ENCODE assay signal across 1 cellular context in the genomic region with DNA sequence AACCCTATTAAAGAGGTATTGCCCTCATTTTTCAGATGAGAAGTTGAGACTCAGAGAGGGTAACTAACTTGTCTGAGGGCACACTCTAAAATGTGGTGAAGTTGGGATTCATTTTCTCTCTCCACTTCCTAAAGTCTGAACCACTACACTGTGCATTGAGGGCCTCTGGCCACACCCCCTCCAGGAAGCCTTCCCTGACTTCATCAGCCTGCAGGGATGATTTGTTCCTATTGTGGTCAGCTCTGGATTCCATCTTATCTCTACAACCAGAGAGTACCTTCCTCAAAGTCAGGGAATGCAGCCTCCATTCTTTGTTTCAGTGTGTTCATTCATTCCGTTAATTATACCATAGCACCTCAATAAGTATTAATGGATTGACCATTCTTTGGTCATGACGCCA.
TF ChIP-seq lines count a peak whose summit lies in the region.

No MANE protein-coding gene starts in this region.

TF ChIP-seq in K562, 482 proteins besides CTCF, POLR2A, EP300 and RAD21 (continued from another document):
- TF ChIP-seq, protein P1, sequence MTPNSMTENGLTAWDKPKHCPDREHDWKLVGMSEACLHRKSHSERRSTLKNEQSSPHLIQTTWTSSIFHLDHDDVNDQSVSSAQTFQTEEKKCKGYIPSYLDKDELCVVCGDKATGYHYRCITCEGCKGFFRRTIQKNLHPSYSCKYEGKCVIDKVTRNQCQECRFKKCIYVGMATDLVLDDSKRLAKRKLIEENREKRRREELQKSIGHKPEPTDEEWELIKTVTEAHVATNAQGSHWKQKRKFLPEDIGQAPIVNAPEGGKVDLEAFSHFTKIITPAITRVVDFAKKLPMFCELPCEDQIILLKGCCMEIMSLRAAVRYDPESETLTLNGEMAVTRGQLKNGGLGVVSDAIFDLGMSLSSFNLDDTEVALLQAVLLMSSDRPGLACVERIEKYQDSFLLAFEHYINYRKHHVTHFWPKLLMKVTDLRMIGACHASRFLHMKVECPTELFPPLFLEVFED (CRISPR knock-in tag; conservative IDR thresholded peaks at IDR 0.05), result no peak
- TF ChIP-seq ZNF436 (CRISPR knock-in tag; IDR thresholded peaks at IDR 0.05) (peak; percentile 65; the same call in 1 of the 2 replicates), RBM25 (IDR thresholded peaks at IDR 0.05; ENCODE audit: low read depth, low read length, severe bottlenecking) (peak; percentile 67), COPS2 (conservative IDR thresholded peaks at IDR 0.05) (no peak), STAT5B (CRISPR knock-in tag; IDR thresholded peaks at IDR 0.05) (no peak), FOXK1 (CRISPR knock-in tag; IDR thresholded peaks at IDR 0.05; ENCODE audit: borderline replicate concordance) (no peak)
- TF ChIP-seq, protein P2, sequence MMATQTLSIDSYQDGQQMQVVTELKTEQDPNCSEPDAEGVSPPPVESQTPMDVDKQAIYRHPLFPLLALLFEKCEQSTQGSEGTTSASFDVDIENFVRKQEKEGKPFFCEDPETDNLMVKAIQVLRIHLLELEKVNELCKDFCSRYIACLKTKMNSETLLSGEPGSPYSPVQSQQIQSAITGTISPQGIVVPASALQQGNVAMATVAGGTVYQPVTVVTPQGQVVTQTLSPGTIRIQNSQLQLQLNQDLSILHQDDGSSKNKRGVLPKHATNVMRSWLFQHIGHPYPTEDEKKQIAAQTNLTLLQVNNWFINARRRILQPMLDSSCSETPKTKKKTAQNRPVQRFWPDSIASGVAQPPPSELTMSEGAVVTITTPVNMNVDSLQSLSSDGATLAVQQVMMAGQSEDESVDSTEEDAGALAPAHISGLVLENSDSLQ (IDR thresholded peaks at IDR 0.05), result no peak
